12 cellular contexts compared by ENCODE assay signal in genomic region chr1:54498383-54499096, GRCh38. TPM values are rescaled to one million over a fixed set of nuclear protein-coding genes. Genes with fewer than 3 reads are reported as not detected.
DNase-seq lines count a peak whose midpoint lies in the region.
"Had no signal": no experiment of that assay in that cellular context is flagged by ENCODE, and none has a peak within 500 bp of the region (broad histone marks: within the 10 kb centered on the region; RNA-seq: fewer than 3 reads in every experiment).

No MANE protein-coding gene starts in this region.

- peaks cover 50% of the 10 kb centered on the region for H3K27me3 Mint-ChIP-seq in dendritic cell treated with granulocyte-macrophage colony-stimulating factor and Interleukin-4, amounts not matched to agents 40 ng/mL and 50 ng/mL, for 4 days

- H2BK15ac ChIP-seq in neuronal stem cell (ENCODE audit: low read length) = no peak overlapping the region

- H3K4me1 Mint-ChIP-seq in dendritic cell treated with granulocyte-macrophage colony-stimulating factor and Interleukin-4, amounts not matched to agents 40 ng/mL and 50 ng/mL, for 4 days (ENCODE audit: low read depth) = peaks cover 5% of the 10 kb centered on the region

- peak overlapping the region; percentile 92 for H2AFZ ChIP-seq in neuronal stem cell (ENCODE audit: low read length)

- no peak overlapping the region for H2AK5ac ChIP-seq in neuronal stem cell (ENCODE audit: low read depth, low read length)

- no peak overlapping the region for H4K91ac ChIP-seq in neuronal stem cell (ENCODE audit: low read depth, low read length, poor library complexity)

- H3K4ac ChIP-seq in neuronal stem cell (ENCODE audit: low read length) = no peak overlapping the region

- WGBS in neuronal stem cell (ENCODE audit: extremely low coverage in 2 of 2, insufficient read length in 2 of 2, insufficient replicate concordance in 1 of 2), 2 donors = no CpG with 5 or more reads among the region's 4 CpGs

- peak overlapping the region in 1 of 2 donors; percentile 20 for H3K4me3 ChIP-seq in neuronal stem cell (ENCODE audit: low read length in 2 of 2)
- H3K4me3 ChIP-seq: GM12878 had no signal

- no peak overlapping the region for H2BK12ac ChIP-seq in neuronal stem cell (ENCODE audit: low read length)

- no peaks in the 10 kb centered on the region for H3K36me3 ChIP-seq in neuronal stem cell (replicated peaks in 1 of 2; ENCODE audit: control insufficient read depth in 2 of 2, insufficient read depth in 2 of 2, low read length in 2 of 2)
- H3K36me3 ChIP-seq: right lobe of liver, SJSA1 had no signal

- intact Hi-C loops in dendritic cell treated with granulocyte-macrophage colony-stimulating factor and Interleukin-4, amounts not matched to agents 40 ng/mL and 50 ng/mL, for 4 days (cut with micrococcal nuclease) = loop anchor here (10.0 kb wide), 1 partner anchor 316 kb away; no protein-coding TSS in a partner anchor

- H3K9me3 Mint-ChIP-seq in dendritic cell treated with granulocyte-macrophage colony-stimulating factor and Interleukin-4, amounts not matched to agents 40 ng/mL and 50 ng/mL, for 4 days = peaks cover 24% of the 10 kb centered on the region

- H3K36me3 Mint-ChIP-seq in dendritic cell treated with granulocyte-macrophage colony-stimulating factor and Interleukin-4, amounts not matched to agents 40 ng/mL and 50 ng/mL, for 4 days (ENCODE audit: low read depth) = no peaks in the 10 kb centered on the region

- no peak overlapping the region for H4K8ac ChIP-seq in neuronal stem cell (ENCODE audit: low read depth, low read length)

- peak overlapping the region; percentile 24 for H3K4me3 Mint-ChIP-seq in dendritic cell treated with granulocyte-macrophage colony-stimulating factor and Interleukin-4, amounts not matched to agents 40 ng/mL and 50 ng/mL, for 4 days

- H3K18ac ChIP-seq in neuronal stem cell (ENCODE audit: low read length) = no peak overlapping the region

- H3K4me1 ChIP-seq in neuronal stem cell (ENCODE audit: control insufficient read depth in 2 of 2, insufficient read depth in 1 of 2, low read depth in 1 of 2, low read length in 2 of 2) = peaks cover 9 to 13% of the 10 kb centered on the region in 2 donors

- H2BK5ac ChIP-seq in neuronal stem cell (ENCODE audit: low read length) = no peak overlapping the region

- H3K27ac Mint-ChIP-seq in dendritic cell treated with granulocyte-macrophage colony-stimulating factor and Interleukin-4, amounts not matched to agents 40 ng/mL and 50 ng/mL, for 4 days = no peak overlapping the region

- H2BK120ac ChIP-seq in neuronal stem cell (ENCODE audit: low read depth, low read length) = no peak overlapping the region

- H3K27me3 ChIP-seq in neuronal stem cell (ENCODE audit: control insufficient read depth in 3 of 3, insufficient read depth in 3 of 3, low read depth in 1 of 3, low read length in 3 of 3) = peaks cover 0 to 36% (median 13%) of the 10 kb centered on the region in 3 experiments
- H3K27me3 ChIP-seq: right lobe of liver had no signal

- H3K79me1 ChIP-seq in neuronal stem cell (ENCODE audit: low read depth, low read length) = no peaks in the 10 kb centered on the region

- no peak overlapping the region for H3K23ac ChIP-seq in neuronal stem cell (ENCODE audit: low read depth, low read length, poor library complexity)

- H3K14ac ChIP-seq in neuronal stem cell (ENCODE audit: low read length) = no peak overlapping the region

- peak; percentile 55 for DNase-seq in EH (ENCODE audit: low read depth)
- DNase-seq in NCI-H69 (lab: John Stamatoyannopoulos, UW) = peak; percentile 80
- DNase-seq in neuronal stem cell (ENCODE audit: low spot score) = no peak
- DNase-seq in stimulated activated CD4-positive, alpha-beta T cell treated with anti-CD3 and anti-CD28 coated beads, Interleukin-12 subunit alpha, Interleukin-12 subunit beta, amount 100 ng/mL, for 4 hours = no peak
- DNase-seq in NAMALWA (ENCODE audit: low spot score) = no peak
- DNase-seq in amygdala (lab: John Stamatoyannopoulos, UW) = no peak
- DNase-seq in DMS153 treated with DMSO at 0.1 percent for 48 hours (lab: John Stamatoyannopoulos, UW; ENCODE audit: unreplicated experiment) = no peak
- DNase-seq: HCEC 1CT had no signal

- H3K27ac ChIP-seq in neuronal stem cell (replicated peaks; ENCODE audit: low read length) = no peak overlapping the region
- H3K27ac ChIP-seq: right lobe of liver, SJSA1 had no signal

- H3K9ac ChIP-seq in neuronal stem cell (ENCODE audit: low read depth, low read length, poor library complexity) = no peak overlapping the region

- peak overlapping the region; percentile 68 for H3K4me2 ChIP-seq in neuronal stem cell (ENCODE audit: insufficient read depth, low read length, poor library complexity, severe bottlenecking)

- H3K9me3 ChIP-seq in neuronal stem cell (replicated peaks in 1 of 2; ENCODE audit: control insufficient read depth in 2 of 2, insufficient read depth in 1 of 2, low read depth in 1 of 2, low read length in 2 of 2) = no peaks in the 10 kb centered on the region
- H3K9me3 ChIP-seq: right lobe of liver, SJSA1 had no signal

RNA-seq across cellular contexts. Expression of gene ACOT11, which starts 49.5 kb away (rescaled TPM):
- polyA plus RNA-seq in neuronal stem cell (2013, experiment 1 of 2) = 0.82 TPM
- polyA plus RNA-seq in neuronal stem cell (2013, experiment 2 of 2) = 0.90 TPM

Comparison
In these comparisons a context has a peak if more than half of its experiments do, and no peak if none do; other contexts are left out.
1. DNase-seq: peak in EH (single experiment) and NCI-H69 (single experiment); none in neuronal stem cell (single experiment), stimulated activated CD4-positive, alpha-beta T cell treated with anti-CD3 and anti-CD28 coated beads, Interleukin-12 subunit alpha, Interleukin-12 subunit beta, amount 100 ng/mL, for 4 hours (single experiment), NAMALWA (single experiment), amygdala (0 of 56) and DMS153 treated with DMSO at 0.1 percent for 48 hours (single experiment).